9 cellular contexts compared by ENCODE assay signal in genomic region chr3:133441867-133442270, GRCh38. TPM values are rescaled to one million over a fixed set of nuclear protein-coding genes. Genes with fewer than 3 reads are reported as not detected.
A peak's percentile ranks its signal among the peaks of the same experiment; 100 is the strongest.
DNase-seq lines count a peak whose midpoint lies in the region; ATAC-seq and TF ChIP-seq lines count a peak whose summit lies in the region.
"Had no signal": no experiment of that assay in that cellular context is flagged by ENCODE, and none has a peak within 500 bp of the region (broad histone marks: within the 10 kb centered on the region; RNA-seq: fewer than 3 reads in every experiment).

No MANE protein-coding gene starts in this region.

- POLR2A ChIA-PET in activated CD8-positive, alpha-beta T cell treated with anti-CD3 and anti-CD28 coated beads, Interleukin-2, amount 10 ng/mL, durations not matched to agents 7 days and 5 days (lab: Charles Lee): interaction anchor here (0.7 to 1.7 kb wide), 6 partner anchors 33 to 136 kb away, joined by 3 to 8 read pairs (median 5); partner anchors contain the start of gene CDV3

- CTCF ChIA-PET in activated CD8-positive, alpha-beta T cell treated with anti-CD3 and anti-CD28 coated beads, Interleukin-2, amount 10 ng/mL, durations not matched to agents 7 days and 5 days (lab: Charles Lee): interaction anchor here (0.6 to 1.7 kb wide), 11 partner anchors 10 to 715 kb away, joined by 3 to 12 read pairs (median 4); partner anchors contain the start of gene CDV3

- H3K27ac Mint-ChIP-seq in activated CD8-positive, alpha-beta T cell treated with anti-CD3 and anti-CD28 coated beads, Interleukin-2, amount 10 ng/mL, durations not matched to agents 7 days and 5 days: peak overlapping the region; percentile 93

- peak; percentile 66 for ATAC-seq in HG03095 (IDR thresholded peaks at IDR 0.05; ENCODE audit: unreplicated experiment)
- ATAC-seq in activated CD8-positive, alpha-beta T cell treated with anti-CD3 and anti-CD28 coated beads, Interleukin-2, amount 10 ng/mL, durations not matched to agents 7 days and 5 days: peak; percentile 92
- no peak for ATAC-seq in left lung
- no peak for ATAC-seq in lower lobe of right lung

- H3K4me3 ChIP-seq in left lung (no peak overlapping the region), lower lobe of right lung (no peak overlapping the region)

- H3K27ac ChIP-seq in left lung: no peak overlapping the region
- no peak overlapping the region for H3K27ac ChIP-seq in lower lobe of right lung

- peak overlapping the region; percentile 70 for H3K4me3 Mint-ChIP-seq in activated CD8-positive, alpha-beta T cell treated with anti-CD3 and anti-CD28 coated beads, Interleukin-2, amount 10 ng/mL, durations not matched to agents 7 days and 5 days

- intact Hi-C loops in left lung (cut with DNase I) (no loop called here), lower lobe of right lung (cut with DNase I) (no loop called here)

- peaks cover 23% of the 10 kb centered on the region for H3K4me1 Mint-ChIP-seq in activated CD8-positive, alpha-beta T cell treated with anti-CD3 and anti-CD28 coated beads, Interleukin-2, amount 10 ng/mL, durations not matched to agents 7 days and 5 days (ENCODE audit: low read depth)

- no peaks in the 10 kb centered on the region for H3K27me3 ChIP-seq in left lung
- no peaks in the 10 kb centered on the region for H3K27me3 ChIP-seq in lower lobe of right lung (ENCODE audit: low read depth)

- no peaks in the 10 kb centered on the region for H3K36me3 ChIP-seq in left lung
- no peaks in the 10 kb centered on the region for H3K36me3 ChIP-seq in lower lobe of right lung

- DNase-seq in stimulated activated CD8-positive, alpha-beta memory T cell treated with anti-CD3 and anti-CD28 coated beads, Interleukin-15, amount 100 ng/mL, for 1 hour (ENCODE audit: low read depth): peak; percentile 6
- no peak for DNase-seq in stimulated activated CD8-positive, alpha-beta memory T cell treated with anti-CD3 and anti-CD28 coated beads, Interleukin-4, amount 100 ng/mL, for 48 hours
- peak; percentile 43 for DNase-seq in activated CD8-positive, alpha-beta T cell treated with anti-CD3 and anti-CD28 coated beads, Interleukin-2, amount 10 ng/mL, durations not matched to agents 7 days and 5 days
- DNase-seq in left lung: no peak
- no peak for DNase-seq in COR-L47 (lab: John Stamatoyannopoulos, UW)
- DNase-seq in lower lobe of right lung: no peak
- DNase-seq in middle frontal gyrus (ENCODE audit: extremely low spot score, low spot score): no peak
- DNase-seq: NCI-H69 had no signal

- peaks cover 0 to 5% of the 10 kb centered on the region in 2 donors for H3K4me1 ChIP-seq in left lung
- H3K4me1 ChIP-seq in lower lobe of right lung: peaks cover 15% of the 10 kb centered on the region

- H3K9me3 Mint-ChIP-seq in activated CD8-positive, alpha-beta T cell treated with anti-CD3 and anti-CD28 coated beads, Interleukin-2, amount 10 ng/mL, durations not matched to agents 7 days and 5 days (ENCODE audit: insufficient read depth): peaks cover 6% of the 10 kb centered on the region

- TF ChIP-seq CTCF in left lung (IDR thresholded peaks at IDR 0.05): no peak
- TF ChIP-seq CTCF in lower lobe of right lung (IDR thresholded peaks at IDR 0.05): no peak

- H3K9me3 ChIP-seq in left lung (no peaks in the 10 kb centered on the region), lower lobe of right lung (no peaks in the 10 kb centered on the region)

- peaks cover 9% of the 10 kb centered on the region for H3K36me3 Mint-ChIP-seq in activated CD8-positive, alpha-beta T cell treated with anti-CD3 and anti-CD28 coated beads, Interleukin-2, amount 10 ng/mL, durations not matched to agents 7 days and 5 days (ENCODE audit: low read depth)

- H3K27me3 Mint-ChIP-seq in activated CD8-positive, alpha-beta T cell treated with anti-CD3 and anti-CD28 coated beads, Interleukin-2, amount 10 ng/mL, durations not matched to agents 7 days and 5 days (ENCODE audit: low read depth): no peaks in the 10 kb centered on the region

RNA-seq across cellular contexts. Expression of gene BFSP2, which starts 42.0 kb away (rescaled TPM):
- under 1 TPM; 0.42 to 0.45 TPM for total RNA-seq in activated CD8-positive, alpha-beta T cell treated with anti-CD3 and anti-CD28 coated beads, Interleukin-2, amount 10 ng/mL, durations not matched to agents 7 days and 5 days
- total RNA-seq in left lung (not detected), lower lobe of right lung (not detected)

Comparison
In these comparisons a context has a peak if more than half of its experiments do, and no peak if none do; other contexts are left out.
1. DNase-seq: peak in stimulated activated CD8-positive, alpha-beta memory T cell treated with anti-CD3 and anti-CD28 coated beads, Interleukin-15, amount 100 ng/mL, for 1 hour (single experiment) and activated CD8-positive, alpha-beta T cell treated with anti-CD3 and anti-CD28 coated beads, Interleukin-2, amount 10 ng/mL, durations not matched to agents 7 days and 5 days (single experiment); none in stimulated activated CD8-positive, alpha-beta memory T cell treated with anti-CD3 and anti-CD28 coated beads, Interleukin-4, amount 100 ng/mL, for 48 hours (single experiment), left lung (0 of 2), COR-L47 (single experiment), lower lobe of right lung (single experiment) and middle frontal gyrus (single experiment).
2. ATAC-seq: peak in HG03095 (single experiment) and activated CD8-positive, alpha-beta T cell treated with anti-CD3 and anti-CD28 coated beads, Interleukin-2, amount 10 ng/mL, durations not matched to agents 7 days and 5 days (single experiment); none in left lung (single experiment) and lower lobe of right lung (0 of 2).